Comparison of ENCODE assay signal across 1 cellular context in genomic region chr9:117945286-117945685, GRCh38.
TF ChIP-seq lines count a peak whose summit lies in the region.

No MANE protein-coding gene starts in this region.

TF ChIP-seq in HepG2, 621 proteins besides CTCF, POLR2A, EP300 and RAD21:
- TF ChIP-seq ZNF414 (CRISPR knock-in tag; IDR thresholded peaks at IDR 0.05) (no peak), TP53 (CRISPR knock-in tag; conservative IDR thresholded peaks at IDR 0.05) (no peak), NCOA5 (CRISPR knock-in tag; IDR thresholded peaks at IDR 0.05) (no peak), ZNF800 (CRISPR knock-in tag; IDR thresholded peaks at IDR 0.05) (no peak), IKZF4 (CRISPR knock-in tag; IDR thresholded peaks at IDR 0.05; ENCODE audit: borderline replicate concordance, low read depth, not compliant biosample characterization) (no peak), RFXANK (CRISPR knock-in tag; IDR thresholded peaks at IDR 0.05) (no peak), NFATC3 (CRISPR knock-in tag; IDR thresholded peaks at IDR 0.05) (no peak), ZNF570 (CRISPR knock-in tag; IDR thresholded peaks at IDR 0.05; ENCODE audit: borderline replicate concordance) (no peak), SMAD9 (CRISPR knock-in tag; IDR thresholded peaks at IDR 0.05) (no peak), CENPX (CRISPR knock-in tag; IDR thresholded peaks at IDR 0.05) (no peak), SOX6 (IDR thresholded peaks at IDR 0.05) (no peak), SOX6 (CRISPR knock-in tag; IDR thresholded peaks at IDR 0.05) (no peak), NFIC (IDR thresholded peaks at IDR 0.05; ENCODE audit: low read length) (no peak), ZNF205 (CRISPR knock-in tag; IDR thresholded peaks at IDR 0.05) (no peak), MIXL1 (CRISPR knock-in tag; IDR thresholded peaks at IDR 0.05) (no peak), MBNL3 (CRISPR knock-in tag; conservative IDR thresholded peaks at IDR 0.05) (no peak), SP1 (IDR thresholded peaks at IDR 0.05) (no peak), SP1 (CRISPR knock-in tag; IDR thresholded peaks at IDR 0.05) (no peak), MIER2 (CRISPR knock-in tag; IDR thresholded peaks at IDR 0.05) (no peak), RCOR2 (CRISPR knock-in tag; IDR thresholded peaks at IDR 0.05) (no peak)
TF ChIP-seq in HepG2: peak in this region for 0.
